ENCODE assay signal across 25 cellular contexts in the genomic region with DNA sequence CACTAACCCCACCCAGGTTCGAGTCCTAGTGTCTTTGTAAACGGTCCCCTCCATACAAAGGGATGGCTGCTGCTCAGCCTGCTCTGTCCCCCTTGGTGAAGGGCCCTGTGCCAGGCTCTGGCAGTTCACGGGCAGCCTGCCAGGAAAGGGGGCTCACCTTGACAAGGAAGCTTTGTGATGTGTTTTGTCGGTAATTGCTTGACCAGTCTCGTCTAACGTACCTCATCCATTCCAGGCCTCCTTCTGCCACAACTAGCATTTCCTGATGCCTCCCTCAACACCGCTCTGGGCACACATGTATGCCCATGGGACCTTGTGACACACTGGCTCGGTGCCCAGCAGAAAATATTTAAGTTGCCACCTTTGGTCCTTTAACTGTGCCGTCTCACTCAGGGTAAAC.
DNase-seq lines count a peak whose midpoint lies in the region; ATAC-seq and FAIRE-seq lines count a peak whose summit lies in the region.
"Had no signal": no experiment of that assay in that cellular context is flagged by ENCODE, and none has a peak within 500 bp of the region (broad histone marks: within the 10 kb centered on the region; RNA-seq: fewer than 3 reads in every experiment).

No MANE protein-coding gene starts in this region.

- H3K4me2 ChIP-seq in mesenchymal stem cell (ENCODE audit: low read length, poor library complexity, severe bottlenecking) = no peak overlapping the region

- no peak overlapping the region for H3K23ac ChIP-seq in mesenchymal stem cell (ENCODE audit: low read length in 2 of 2)

- no peak overlapping the region for H3K9ac ChIP-seq in mesenchymal stem cell (ENCODE audit: low read length)

- H3K18ac ChIP-seq in mesenchymal stem cell (ENCODE audit: low read depth in 1 of 2, low read length in 2 of 2) = no peak overlapping the region

- no peak overlapping the region for H3K4ac ChIP-seq in mesenchymal stem cell (ENCODE audit: low read depth in 1 of 2, low read length in 2 of 2)

- no peak for ATAC-seq in Right ventricle myocardium inferior
- ATAC-seq in left cardiac atrium = no peak
- ATAC-seq in HG02610 (IDR thresholded peaks at IDR 0.05; ENCODE audit: unreplicated experiment) = no peak
- ATAC-seq: activated CD8-positive, alpha-beta T cell treated with anti-CD3 and anti-CD28 coated beads for 36 hours; foreskin keratinocyte; lower lobe of right lung; sciatic nerve; stimulated activated effector memory CD8-positive, alpha-beta T cell treated with anti-CD3 and anti-CD28 coated beads, Interleukin-12 subunit alpha, Interleukin-12 subunit beta, amount 100 ng/mL, for 72 hours had no signal

- H2BK15ac ChIP-seq in mesenchymal stem cell (ENCODE audit: low read depth, poor library complexity, severe bottlenecking) = no peak overlapping the region

- H2BK5ac ChIP-seq in mesenchymal stem cell (ENCODE audit: low read depth, low read length, poor library complexity, severe bottlenecking) = no peak overlapping the region

- FAIRE-seq in urothelium cell line (lab: Jason Lieb, UNC) = peak; percentile 35
- FAIRE-seq: islet of Langerhans had no signal

- H4K91ac ChIP-seq in mesenchymal stem cell (ENCODE audit: low read length) = no peak overlapping the region

- H2BK120ac ChIP-seq in mesenchymal stem cell (ENCODE audit: low read depth, low read length) = no peak overlapping the region

- DNase-seq in Right ventricle myocardium inferior (ENCODE audit: missing footprints) (peak; percentile 49), left cardiac atrium (no peak), NCI-H2081 treated with DMSO at 0.1 percent for 48 hours (lab: John Stamatoyannopoulos, UW) (peak; percentile 94), caudate nucleus (lab: John Stamatoyannopoulos, UW) (no peak), urothelium cell line (ENCODE audit: low spot score) (no peak), mesenchymal stem cell (no peak), T1000 (lab: John Stamatoyannopoulos, UW) (no peak)
- DNase-seq: activated CD4-positive, CD25-positive, alpha-beta regulatory T cell; activated CD8-positive, alpha-beta T cell treated with anti-CD3 and anti-CD28 coated beads for 36 hours; activated naive CD4-positive, alpha-beta T cell treated with anti-CD3 and anti-CD28 coated beads for 36 hours; activated T-cell treated with anti-CD3 and anti-CD28 coated beads, Interleukin-2, amount 50 U/mL, for 24 hours; aorta; cerebellar nuclear complex; DND-41; foreskin keratinocyte; hippocampal formation; lower lobe of right lung; MG63; NCI-H2227 treated with DMSO at 0.1 percent for 48 hours; T-helper 9 cell; testis had no signal

- no peak overlapping the region for H2AK5ac ChIP-seq in mesenchymal stem cell (ENCODE audit: low read length, severe bottlenecking)

- WGBS in mesenchymal stem cell = 82% methylated on average over 9 of the region's 9 CpGs

- H2BK12ac ChIP-seq in mesenchymal stem cell (ENCODE audit: low read length in 2 of 2) = no peak overlapping the region

- H4K8ac ChIP-seq in mesenchymal stem cell (ENCODE audit: low read length) = no peak overlapping the region

- H3K9me3 ChIP-seq in mesenchymal stem cell (ENCODE audit: control insufficient read depth, low read length) = no peaks in the 10 kb centered on the region
- H3K9me3 ChIP-seq: lower lobe of right lung, MG63, testis had no signal

- H3K27ac ChIP-seq in caudate nucleus (ENCODE audit: low read depth, low read length) = peak overlapping the region; percentile 62
- H3K27ac ChIP-seq in mesenchymal stem cell (ENCODE audit: low read length, poor library complexity, severe bottlenecking) = no peak overlapping the region
- H3K27ac ChIP-seq: foreskin keratinocyte, lower lobe of right lung, testis had no signal

- no peak overlapping the region for H3K4me3 ChIP-seq in mesenchymal stem cell (ENCODE audit: insufficient read depth in 1 of 2, low read depth in 1 of 2, low read length in 2 of 2)
- H3K4me3 ChIP-seq: lower lobe of right lung, MG63, testis had no signal

- peaks cover 0 to 6% of the 10 kb centered on the region in 2 experiments for H3K27me3 ChIP-seq in mesenchymal stem cell (ENCODE audit: control insufficient read depth in 1 of 2, insufficient read depth in 1 of 2, low read length in 2 of 2)
- H3K27me3 ChIP-seq: foreskin keratinocyte, MG63, testis had no signal

- no peaks in the 10 kb centered on the region for H3K79me1 ChIP-seq in mesenchymal stem cell (replicated peaks; ENCODE audit: low read length, poor library complexity, severe bottlenecking)

- H3K36me3 ChIP-seq in mesenchymal stem cell (ENCODE audit: control insufficient read depth in 1 of 2, insufficient read depth in 2 of 2, low read depth in 1 of 2, low read length in 2 of 2) = peaks cover 0 to under 1% of the 10 kb centered on the region in 2 experiments
- H3K36me3 ChIP-seq: lower lobe of right lung, MG63 had no signal

- H2AFZ ChIP-seq in mesenchymal stem cell (ENCODE audit: low read depth, low read length) = no peak overlapping the region

- H3K4me1 ChIP-seq in mesenchymal stem cell (ENCODE audit: control insufficient read depth, insufficient read depth, low read depth, low read length) = peaks cover 2% of the 10 kb centered on the region
- H3K4me1 ChIP-seq: foreskin keratinocyte, lower lobe of right lung had no signal

- intact Hi-C loops in Right ventricle myocardium inferior (cut with DNase I) = no loop called here
- intact Hi-C loops in left cardiac atrium (cut with DNase I) = no loop called here

- no peak overlapping the region for H3K14ac ChIP-seq in mesenchymal stem cell (ENCODE audit: low read length in 2 of 2)

Comparison
In these comparisons a context has a peak if more than half of its experiments do, and no peak if none do; other contexts are left out.
1. DNase-seq: peak in Right ventricle myocardium inferior (single experiment) and NCI-H2081 treated with DMSO at 0.1 percent for 48 hours (single experiment); none in left cardiac atrium (single experiment), caudate nucleus (0 of 61), urothelium cell line (single experiment), mesenchymal stem cell (single experiment) and T1000 (single experiment).